ENCODE assay signal across 8 cellular contexts in the genomic region with DNA sequence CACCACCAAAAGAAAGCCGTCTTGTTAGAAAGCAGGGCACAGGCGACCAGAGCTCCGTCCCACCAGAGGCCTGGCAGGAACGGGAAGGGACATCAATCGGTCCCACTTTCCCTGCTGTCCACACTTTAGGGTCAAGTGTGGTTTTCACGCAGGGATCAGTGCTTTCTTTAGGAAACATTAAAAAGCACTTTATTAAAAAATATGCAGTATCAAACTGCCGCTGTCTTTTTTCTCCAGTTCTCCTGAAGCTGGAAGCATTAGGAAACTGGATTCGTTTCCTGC. TPM values are rescaled to one million over a fixed set of nuclear protein-coding genes. Genes with fewer than 3 reads are reported as not detected.
DNase-seq lines count a peak whose midpoint lies in the region; ATAC-seq and TF ChIP-seq lines count a peak whose summit lies in the region.

No MANE protein-coding gene starts in this region.

- POLR2A ChIA-PET in BJ (lab: Charles Lee): no interaction called here

- no peaks in the 10 kb centered on the region for H3K9me3 ChIP-seq in NT2/D1 (ENCODE audit: insufficient read depth, low read length)
- no peaks in the 10 kb centered on the region for H3K9me3 ChIP-seq in endocrine pancreas (ENCODE audit: control insufficient read depth, low read length)
- H3K9me3 ChIP-seq in neural cell (ENCODE audit: low read length): no peaks in the 10 kb centered on the region

- no peak overlapping the region for H2AFZ ChIP-seq in neural cell (ENCODE audit: low read depth, low read length)

- no peaks in the 10 kb centered on the region for H3K9me2 ChIP-seq in neural cell (ENCODE audit: insufficient read depth, low read length)

- no peak overlapping the region for H3K4me2 ChIP-seq in neural cell (ENCODE audit: low read length)

- H3K4me3 ChIP-seq in BJ (ENCODE audit: low read depth, low read length) (peak overlapping the region; percentile 30; the same call in 1 of the 2 replicates), NT2/D1 (ENCODE audit: insufficient read length, low read depth) (peak overlapping the region; percentile 50), endocrine pancreas (ENCODE audit: control insufficient read depth, insufficient read depth, low read length) (peak overlapping the region; percentile 69), neural cell (ENCODE audit: low read length) (peak overlapping the region; percentile 66)

- no peaks in the 10 kb centered on the region for H4K20me1 ChIP-seq in neural cell (ENCODE audit: insufficient read depth)

- H3K4me1 ChIP-seq in NT2/D1 (ENCODE audit: insufficient read depth, insufficient read length) (peaks cover 12% of the 10 kb centered on the region), endocrine pancreas (ENCODE audit: control insufficient read depth, insufficient read depth, low read length) (no peaks in the 10 kb centered on the region)

- H3K27me3 ChIP-seq in BJ (ENCODE audit: control insufficient read depth, insufficient read depth, low read length): peaks cover 6% of the 10 kb centered on the region; the same call in 1 of the 2 replicates
- peaks cover 2% of the 10 kb centered on the region for H3K27me3 ChIP-seq in NT2/D1 (ENCODE audit: insufficient read depth, insufficient read length)
- H3K27me3 ChIP-seq in endocrine pancreas (ENCODE audit: control insufficient read depth, insufficient read depth, low read length): no peaks in the 10 kb centered on the region
- H3K27me3 ChIP-seq in neural cell (ENCODE audit: insufficient read depth, low read depth, low read length): peaks cover 32% of the 10 kb centered on the region

- no peak for ATAC-seq in GM19395 (IDR thresholded peaks at IDR 0.05; ENCODE audit: unreplicated experiment)

- no peak overlapping the region for H3K27ac ChIP-seq in neural cell (ENCODE audit: low read length)

- no peaks in the 10 kb centered on the region for H3F3A ChIP-seq in neural cell (ENCODE audit: insufficient read depth, low read length, poor library complexity, severe bottlenecking)

- no peaks in the 10 kb centered on the region for H3K79me2 ChIP-seq in neural cell (replicated peaks; ENCODE audit: insufficient read depth, low read length)

- H3K36me3 ChIP-seq in BJ (ENCODE audit: control insufficient read depth, insufficient read depth, low read length): no peaks in the 10 kb centered on the region
- H3K36me3 ChIP-seq in NT2/D1 (ENCODE audit: insufficient read depth, insufficient read length, low read length): no peaks in the 10 kb centered on the region
- no peaks in the 10 kb centered on the region for H3K36me3 ChIP-seq in endocrine pancreas (ENCODE audit: control insufficient read depth, insufficient read depth, low read length)
- no peaks in the 10 kb centered on the region for H3K36me3 ChIP-seq in neural cell (ENCODE audit: insufficient read depth, low read length)

- H3K9ac ChIP-seq in NT2/D1 (ENCODE audit: insufficient read length, low read depth) (peak overlapping the region; percentile 80), endocrine pancreas (ENCODE audit: control insufficient read depth, insufficient read depth, low read length) (peak overlapping the region; percentile 91), neural cell (ENCODE audit: low read length) (peak overlapping the region; percentile 49)

- DNase-seq in BJ (ENCODE audit: low read depth): no peak
- DNase-seq in NT2/D1 (ENCODE audit: low read depth, low spot score): no peak
- no peak for DNase-seq in NCI-H82 (lab: John Stamatoyannopoulos, UW)
- no peak for DNase-seq in NCI-H748 treated with DMSO at 0.1 percent for 48 hours (lab: John Stamatoyannopoulos, UW)
- no peak for DNase-seq in stimulated activated CD4-positive, alpha-beta T cell treated with anti-CD3 and anti-CD28 coated beads, Interleukin-15, amount 100 ng/mL, for 24 hours

- TF ChIP-seq RAD21 in neural cell (conservative IDR thresholded peaks at IDR 0.05): no peak

- no peak for TF ChIP-seq EP300 in neural cell (conservative IDR thresholded peaks at IDR 0.05; ENCODE audit: poor library complexity, severe bottlenecking)

- CTCF ChIA-PET in BJ (lab: Yijun Ruan, JAX): interaction anchor here (2.3 to 3.0 kb wide), 4 partner anchors 8 to 206 kb away, joined by 4 to 28 read pairs (median 17); no protein-coding TSS in a partner anchor

- TF ChIP-seq CTCF in BJ (IDR thresholded peaks at IDR 0.05; ENCODE audit: insufficient read depth, low read depth, low read length): no peak
- no peak for TF ChIP-seq CTCF in neural cell (IDR thresholded peaks at IDR 0.05; ENCODE audit: poor library complexity, severe bottlenecking)

TF ChIP-seq in neural cell, 6 proteins besides CTCF, POLR2A, EP300 and RAD21:
- TF ChIP-seq, protein P1, sequence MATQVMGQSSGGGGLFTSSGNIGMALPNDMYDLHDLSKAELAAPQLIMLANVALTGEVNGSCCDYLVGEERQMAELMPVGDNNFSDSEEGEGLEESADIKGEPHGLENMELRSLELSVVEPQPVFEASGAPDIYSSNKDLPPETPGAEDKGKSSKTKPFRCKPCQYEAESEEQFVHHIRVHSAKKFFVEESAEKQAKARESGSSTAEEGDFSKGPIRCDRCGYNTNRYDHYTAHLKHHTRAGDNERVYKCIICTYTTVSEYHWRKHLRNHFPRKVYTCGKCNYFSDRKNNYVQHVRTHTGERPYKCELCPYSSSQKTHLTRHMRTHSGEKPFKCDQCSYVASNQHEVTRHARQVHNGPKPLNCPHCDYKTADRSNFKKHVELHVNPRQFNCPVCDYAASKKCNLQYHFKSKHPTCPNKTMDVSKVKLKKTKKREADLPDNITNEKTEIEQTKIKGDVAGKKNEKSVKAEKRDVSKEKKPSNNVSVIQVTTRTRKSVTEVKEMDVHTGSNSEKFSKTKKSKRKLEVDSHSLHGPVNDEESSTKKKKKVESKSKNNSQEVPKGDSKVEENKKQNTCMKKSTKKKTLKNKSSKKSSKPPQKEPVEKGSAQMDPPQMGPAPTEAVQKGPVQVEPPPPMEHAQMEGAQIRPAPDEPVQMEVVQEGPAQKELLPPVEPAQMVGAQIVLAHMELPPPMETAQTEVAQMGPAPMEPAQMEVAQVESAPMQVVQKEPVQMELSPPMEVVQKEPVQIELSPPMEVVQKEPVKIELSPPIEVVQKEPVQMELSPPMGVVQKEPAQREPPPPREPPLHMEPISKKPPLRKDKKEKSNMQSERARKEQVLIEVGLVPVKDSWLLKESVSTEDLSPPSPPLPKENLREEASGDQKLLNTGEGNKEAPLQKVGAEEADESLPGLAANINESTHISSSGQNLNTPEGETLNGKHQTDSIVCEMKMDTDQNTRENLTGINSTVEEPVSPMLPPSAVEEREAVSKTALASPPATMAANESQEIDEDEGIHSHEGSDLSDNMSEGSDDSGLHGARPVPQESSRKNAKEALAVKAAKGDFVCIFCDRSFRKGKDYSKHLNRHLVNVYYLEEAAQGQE (IDR thresholded peaks at IDR 0.05; ENCODE audit: borderline replicate concordance): peak; percentile 32
- no peak for TF ChIP-seq TAF1 (IDR thresholded peaks at IDR 0.05; ENCODE audit: low read depth)

RNA-seq across cellular contexts. Expression of a gene that starts 0.4 kb away (rescaled TPM):
- polyA plus RNA-seq in BJ (2011; rRNA removed) (not detected in 2 replicates), neural cell (0.16 and 0.32 TPM in 2 replicates)
- not detected in 2 replicates for polyA minus RNA-seq in BJ (2011; rRNA and poly(A)+ RNA removed)
- 0.73 and 1.0 TPM in 2 replicates for polyA minus RNA-seq in neural cell

RNA-seq across cellular contexts. Expression of a gene that starts 43.7 kb away (rescaled TPM):
- polyA plus RNA-seq in BJ (2011; rRNA removed) (not detected in 2 replicates), neural cell (not detected in 2 replicates)
- not detected in 2 replicates for polyA minus RNA-seq in BJ (2011; rRNA and poly(A)+ RNA removed)
- polyA minus RNA-seq in neural cell: not detected in 2 replicates
